ENCODE assay signal across 17 cellular contexts in genomic region chr7:151210087-151210854, GRCh38. TPM values are rescaled to one million over a fixed set of nuclear protein-coding genes. Genes with fewer than 3 reads are reported as not detected.
"Had no signal": no experiment of that assay in that cellular context is flagged by ENCODE, and none has a peak within 500 bp of the region (broad histone marks: within the 10 kb centered on the region; RNA-seq: fewer than 3 reads in every experiment).

Gene H2BK1, minus strand, starts transcription at chr7:151210488. Its CDS starts 170 bp downstream, at chr7:151210318.

- H3K27me3 ChIP-seq: cardiac muscle cell, right atrium auricular region had no signal

- ATAC-seq: activated T-cell treated with anti-CD3 and anti-CD28 coated beads, Interleukin-2, amount 50 U/mL, for 72 hours; heart right ventricle; left ventricle myocardium superior; stimulated activated memory B cell treated with anti-CD40 and anti-IgM and Interleukin-4, amounts not matched to agents 10 μg/mL and 1 μg/mL and 100 μg/mL, for 72 hours had no signal

- H3K27ac ChIP-seq: cardiac muscle cell, heart right ventricle, right atrium auricular region had no signal

- H3K9me3 ChIP-seq: heart right ventricle, right atrium auricular region had no signal

- DNase-seq: activated CD4-positive, alpha-beta memory T cell treated with anti-CD3 and anti-CD28 coated beads for 36 hours; activated CD8-positive, alpha-beta memory T cell treated with anti-CD3 and anti-CD28 coated beads, Interleukin-2, amount 50 U/mL, for 4 hours; activated naive CD4-positive, alpha-beta T cell; activated T-cell treated with anti-CD3 and anti-CD28 coated beads, Interleukin-2, amount 50 U/mL, for 72 hours; heart right ventricle; kidney; left ventricle myocardium superior; small intestine; T-helper 9 cell had no signal

- H3K4me3 ChIP-seq: cardiac muscle cell, heart right ventricle, right atrium auricular region had no signal

- H3K9me3 Mint-ChIP-seq: activated CD4-positive, alpha-beta memory T cell treated with anti-CD3 and anti-CD28 coated beads for 36 hours; activated T-cell treated with anti-CD3 and anti-CD28 coated beads, Interleukin-2, amount 50 U/mL, for 72 hours; stimulated activated memory B cell treated with anti-CD40 and anti-IgM and Interleukin-4, amounts not matched to agents 10 μg/mL and 1 μg/mL and 100 μg/mL, for 72 hours; type B pancreatic cell had no signal

- H3K4me3 Mint-ChIP-seq: activated CD4-positive, alpha-beta memory T cell treated with anti-CD3 and anti-CD28 coated beads for 36 hours; activated T-cell treated with anti-CD3 and anti-CD28 coated beads, Interleukin-2, amount 50 U/mL, for 72 hours; stimulated activated memory B cell treated with anti-CD40 and anti-IgM and Interleukin-4, amounts not matched to agents 10 μg/mL and 1 μg/mL and 100 μg/mL, for 72 hours; type B pancreatic cell had no signal

- H3K4me1 ChIP-seq: heart right ventricle, right atrium auricular region had no signal

- H3K27ac Mint-ChIP-seq: activated CD4-positive, alpha-beta memory T cell treated with anti-CD3 and anti-CD28 coated beads for 36 hours; activated T-cell treated with anti-CD3 and anti-CD28 coated beads, Interleukin-2, amount 50 U/mL, for 72 hours; stimulated activated memory B cell treated with anti-CD40 and anti-IgM and Interleukin-4, amounts not matched to agents 10 μg/mL and 1 μg/mL and 100 μg/mL, for 72 hours; type B pancreatic cell had no signal

- H3K27me3 Mint-ChIP-seq: activated CD4-positive, alpha-beta memory T cell treated with anti-CD3 and anti-CD28 coated beads for 36 hours had no signal

RNA-seq across cellular contexts. Expression of gene H2BK1, which starts in this region (rescaled TPM):
- total RNA-seq: activated CD4-positive, alpha-beta memory T cell treated with anti-CD3 and anti-CD28 coated beads for 36 hours; cardiac muscle cell; endothelial cell of umbilical vein; frontal cortex; heart right ventricle; kidney; left ventricle myocardium superior; mesenteric fat pad; right atrium auricular region had no signal
- polyA plus RNA-seq: cardiac muscle cell, endothelial cell of umbilical vein, heart right ventricle, neural cell, small intestine had no signal
